In the genomic region with DNA sequence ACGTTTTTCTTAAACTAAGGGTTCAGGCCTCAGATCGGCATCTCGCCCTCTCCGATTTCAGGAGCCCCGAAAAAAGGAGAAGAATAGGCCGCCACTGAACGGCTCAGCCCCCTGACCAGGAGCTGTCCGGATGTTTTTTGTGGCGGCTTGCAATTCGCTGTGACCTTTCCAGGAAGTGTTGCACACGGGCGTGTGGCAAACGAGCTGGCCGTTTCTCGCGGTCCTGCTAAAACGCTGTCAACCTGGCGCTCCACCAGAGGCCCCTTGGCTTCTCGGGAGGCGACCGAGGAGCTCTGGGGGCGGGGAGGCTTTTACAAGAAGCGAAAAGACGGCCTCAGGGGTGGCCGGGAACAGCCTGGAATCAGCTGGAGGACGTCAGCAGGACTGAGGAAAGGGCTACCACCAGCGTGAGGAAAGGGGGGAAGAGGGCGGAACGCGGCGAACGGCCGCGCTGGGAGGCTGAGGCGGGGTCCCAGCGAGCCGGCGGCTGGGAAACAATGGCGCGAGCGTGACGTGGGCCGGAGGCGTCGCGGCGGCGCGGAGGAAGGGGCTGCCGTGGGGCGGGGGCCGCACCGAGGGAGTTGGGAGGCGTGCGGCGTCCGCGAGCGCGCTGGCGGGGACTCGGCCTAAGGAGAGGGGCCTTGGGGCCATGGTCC, we compare ENCODE assay signal across 8 cellular contexts. TPM values are rescaled to one million over a fixed set of nuclear protein-coding genes. Genes with fewer than 3 reads are reported as not detected.
A peak's percentile ranks its signal among the peaks of the same experiment; 100 is the strongest.
DNase-seq lines count a peak whose midpoint lies in the region; ATAC-seq and TF ChIP-seq lines count a peak whose summit lies in the region.

No MANE protein-coding gene starts in this region.

- no peaks in the 10 kb centered on the region for H3K27me3 Mint-ChIP-seq in activated naive CD8-positive, alpha-beta T cell treated with anti-CD3 and anti-CD28 coated beads, Interleukin-2, amount 50 U/mL, for 24 hours

- WGBS in transverse colon (ENCODE audit: low coverage in 1 of 2), 2 donors, result 0 to 1% methylated on average over 4 to 56 of the region's 62 CpGs

- H3K9me3 ChIP-seq in cardiac muscle cell (ENCODE audit: low read depth) (no peaks in the 10 kb centered on the region), parathyroid adenoma (ENCODE audit: control insufficient read depth, low read length) (no peaks in the 10 kb centered on the region), transverse colon (no peaks in the 10 kb centered on the region)

- peak overlapping the region; percentile 21 for H3K4me3 ChIP-seq in KMS-11 (IDR thresholded peaks at IDR 0.05; ENCODE audit: insufficient read depth, low read depth, low read length)
- H3K4me3 ChIP-seq in cardiac muscle cell, result peak overlapping the region; percentile 66
- H3K4me3 ChIP-seq in parathyroid adenoma (ENCODE audit: low read depth, low read length), result peak overlapping the region; percentile 78
- H3K4me3 ChIP-seq in transverse colon, result peak overlapping the region; percentile 71 to 99 (median 92)

- H3K9ac ChIP-seq in KMS-11 (peak overlapping the region; percentile 82), parathyroid adenoma (peak overlapping the region; percentile 75)

- H3K79me2 ChIP-seq in KMS-11 (ENCODE audit: insufficient read depth, low read depth) (peaks cover 50% of the 10 kb centered on the region), parathyroid adenoma (peaks cover 37% of the 10 kb centered on the region)

- peak; percentile 78 for DNase-seq in EL
- peak; percentile 61 for DNase-seq in SKM-1 (lab: John Stamatoyannopoulos, UW; ENCODE audit: unreplicated experiment)
- peak; percentile 69 for DNase-seq in activated naive CD8-positive, alpha-beta T cell treated with anti-CD3 and anti-CD28 coated beads, Interleukin-2, amount 50 U/mL, for 24 hours
- peak; percentile 85 to 88 for DNase-seq in cardiac muscle cell (ENCODE audit: low read depth in 1 of 2, low spot score in 1 of 2)
- peak; percentile 84 for DNase-seq in transverse colon

- peak; percentile 88 for TF ChIP-seq POLR2A in transverse colon (IDR thresholded peaks at IDR 0.05)

- peak overlapping the region; percentile 97 for H3K27ac Mint-ChIP-seq in activated naive CD8-positive, alpha-beta T cell treated with anti-CD3 and anti-CD28 coated beads, Interleukin-2, amount 50 U/mL, for 24 hours

- TF ChIP-seq CTCF in KMS-11 (conservative IDR thresholded peaks at IDR 0.05; ENCODE audit: low read depth, low read length) (no peak), cardiac muscle cell (IDR thresholded peaks at IDR 0.05; ENCODE audit: low read depth, low read length) (no peak), parathyroid adenoma (IDR thresholded peaks at IDR 0.05) (no peak), transverse colon (IDR thresholded peaks at IDR 0.05) (no peak)

- H3K4me2 ChIP-seq in KMS-11 (peak overlapping the region; percentile 88), parathyroid adenoma (ENCODE audit: low read length) (peak overlapping the region; percentile 71)

- peak; percentile 61 for ATAC-seq in GM21619 (IDR thresholded peaks at IDR 0.05; ENCODE audit: unreplicated experiment)
- ATAC-seq in activated naive CD8-positive, alpha-beta T cell treated with anti-CD3 and anti-CD28 coated beads, Interleukin-2, amount 50 U/mL, for 24 hours, result peak; percentile 51

- TF ChIP-seq EP300 in transverse colon (IDR thresholded peaks at IDR 0.05; ENCODE audit: low read depth), result no peak

- H4K20me1 ChIP-seq in KMS-11 (ENCODE audit: insufficient read depth), result 0 out of 2 replicates have a peak, but pooled peaks cover 3% of the 10 kb centered on the region

- peaks cover 14% of the 10 kb centered on the region for H3K36me3 Mint-ChIP-seq in activated naive CD8-positive, alpha-beta T cell treated with anti-CD3 and anti-CD28 coated beads, Interleukin-2, amount 50 U/mL, for 24 hours (ENCODE audit: low read depth)

- intact Hi-C loops in transverse colon (cut with DNase I; ENCODE audit: low total_unique reads), result no loop called here

- H3K4me1 ChIP-seq in KMS-11 (ENCODE audit: low read depth, poor library complexity, severe bottlenecking) (peaks cover 28% of the 10 kb centered on the region), cardiac muscle cell (ENCODE audit: low read depth) (peaks cover 14% of the 10 kb centered on the region), parathyroid adenoma (peaks cover 27% of the 10 kb centered on the region), transverse colon (peaks cover 18 to 55% (median 34%) of the 10 kb centered on the region in 4 donors)

- H3K27ac ChIP-seq in KMS-11 (peak overlapping the region; percentile 74), cardiac muscle cell (peak overlapping the region; percentile 97), parathyroid adenoma (peak overlapping the region; percentile 95), transverse colon (peak overlapping the region; percentile 94 to 99 (median 96))

- H3K27me3 ChIP-seq in KMS-11 (ENCODE audit: insufficient read depth, low read depth) (no peaks in the 10 kb centered on the region), cardiac muscle cell (no peaks in the 10 kb centered on the region), parathyroid adenoma (ENCODE audit: control insufficient read depth, insufficient read depth, low read length) (no peaks in the 10 kb centered on the region), transverse colon (no peaks in the 10 kb centered on the region)

- in situ Hi-C loops in transverse colon (cut with MboI; ENCODE audit: low pct_ligation_motif_present in 1 of 4, low pct_unique_long_range_greater_than_20kb in 1 of 4, low sequenced_read_pairs in 3 of 4), result no loop called here

- peaks cover 52% of the 10 kb centered on the region for H3K4me1 Mint-ChIP-seq in activated naive CD8-positive, alpha-beta T cell treated with anti-CD3 and anti-CD28 coated beads, Interleukin-2, amount 50 U/mL, for 24 hours

- no peaks in the 10 kb centered on the region for H3K9me3 Mint-ChIP-seq in activated naive CD8-positive, alpha-beta T cell treated with anti-CD3 and anti-CD28 coated beads, Interleukin-2, amount 50 U/mL, for 24 hours

- H2AFZ ChIP-seq in KMS-11 (ENCODE audit: low read depth) (peak overlapping the region; percentile 93), parathyroid adenoma (peak overlapping the region; percentile 93)

- peak overlapping the region; percentile 97 for H3K4me3 Mint-ChIP-seq in activated naive CD8-positive, alpha-beta T cell treated with anti-CD3 and anti-CD28 coated beads, Interleukin-2, amount 50 U/mL, for 24 hours

- H3K36me3 ChIP-seq in KMS-11 (ENCODE audit: insufficient read depth) (no peaks in the 10 kb centered on the region), cardiac muscle cell (no peaks in the 10 kb centered on the region), parathyroid adenoma (ENCODE audit: control insufficient read depth, insufficient read depth, low read length) (no peaks in the 10 kb centered on the region), transverse colon (no peaks in the 10 kb centered on the region)

RNA-seq across cellular contexts. Expression of a gene that starts 0.5 kb away (rescaled TPM):
- total RNA-seq in cardiac muscle cell, result 36.9 and 51.1 TPM in 2 replicates
- polyA plus RNA-seq in cardiac muscle cell, result 59.4 and 84.0 TPM in 2 replicates
- total RNA-seq in transverse colon, result 100 to 1,000 TPM in 2 of 4 donors, 10 to 100 TPM in 2; 77.1 to 135 (median 105) TPM

RNA-seq across cellular contexts. Expression of a gene that starts 53.1 kb away (rescaled TPM):
- not detected in 2 replicates for total RNA-seq in cardiac muscle cell
- polyA plus RNA-seq in cardiac muscle cell, result not detected in 2 replicates
- not detected for total RNA-seq in transverse colon

Comparison
In these comparisons a context has a peak if more than half of its experiments do, and no peak if none do; other contexts are left out.
1. Peak in every context shown above with its lines: DNase-seq, ATAC-seq, H3K4me3 ChIP-seq and H3K27ac ChIP-seq.
2. H3K4me3 ChIP-seq: peak in every context shown above with its lines; median percentile 92 in transverse colon; 78 in parathyroid adenoma; 66 in cardiac muscle cell; 21 in KMS-11.